Comparison of ENCODE assay signal across 1 cellular context in genomic region chr1:215679231-215679630, GRCh38.
TF ChIP-seq lines count a peak whose summit lies in the region.

No MANE protein-coding gene starts in this region.

TF ChIP-seq in WTC11, 78 proteins besides CTCF, POLR2A, EP300 and RAD21 (continued from another document):
- TF ChIP-seq HMGA2 (CRISPR knock-in tag; IDR thresholded peaks at IDR 0.05) (no peak), STAT6 (CRISPR knock-in tag; conservative IDR thresholded peaks at IDR 0.05; ENCODE audit: low read depth) (no peak), MAX (CRISPR knock-in tag; IDR thresholded peaks at IDR 0.05) (no peak), AR (CRISPR knock-in tag; IDR thresholded peaks at IDR 0.05) (no peak), RELA (CRISPR knock-in tag; IDR thresholded peaks at IDR 0.05; ENCODE audit: borderline replicate concordance) (no peak), ZNF416 (CRISPR knock-in tag; IDR thresholded peaks at IDR 0.05) (no peak), USF1 (CRISPR knock-in tag; IDR thresholded peaks at IDR 0.05) (no peak), ZBTB21 (CRISPR knock-in tag; IDR thresholded peaks at IDR 0.05; ENCODE audit: borderline replicate concordance) (no peak)
